ENCODE assay signal across 20 cellular contexts in genomic region chr20:887137-887536, GRCh38. TPM values are rescaled to one million over a fixed set of nuclear protein-coding genes. Genes with fewer than 3 reads are reported as not detected.
DNase-seq lines count a peak whose midpoint lies in the region; ATAC-seq, FAIRE-seq and TF ChIP-seq lines count a peak whose summit lies in the region.
"Had no signal": no experiment of that assay in that cellular context is flagged by ENCODE, and none has a peak within 500 bp of the region (broad histone marks: within the 10 kb centered on the region; RNA-seq: fewer than 3 reads in every experiment).

No MANE protein-coding gene starts in this region.

- no peaks in the 10 kb centered on the region for H4K20me1 ChIP-seq in Loucy (ENCODE audit: insufficient read depth, low read length, poor library complexity, severe bottlenecking)

- TF ChIP-seq CTCF in Loucy (conservative IDR thresholded peaks at IDR 0.05; ENCODE audit: low read length): peak; percentile 20; the same call in 1 of the 2 replicates
- TF ChIP-seq CTCF in RWPE2 (IDR thresholded peaks at IDR 0.05; ENCODE audit: poor library complexity, severe bottlenecking): peak; percentile 11
- TF ChIP-seq CTCF in bronchial epithelial cell (IDR thresholded peaks at IDR 0.05; ENCODE audit: insufficient read depth, low read length, severe bottlenecking): peak; percentile 1
- no peak for TF ChIP-seq CTCF in coronary artery (IDR thresholded peaks at IDR 0.05)
- no peak for TF ChIP-seq CTCF in foreskin fibroblast (IDR thresholded peaks at IDR 0.05; ENCODE audit: low read depth, low read length)

- H3K27ac ChIP-seq in RWPE2 (ENCODE audit: poor library complexity, severe bottlenecking) (no peak overlapping the region), coronary artery (no peak overlapping the region)
- H3K27ac ChIP-seq: C4-2B, GM23248 had no signal

- DNase-seq in RWPE2 (ENCODE audit: low spot score): no peak
- no peak for DNase-seq in bronchial epithelial cell (ENCODE audit: low read depth)
- no peak for DNase-seq in coronary artery (ENCODE audit: low spot score)
- no peak for DNase-seq in activated CD8-positive, alpha-beta memory T cell treated with anti-CD3 and anti-CD28 coated beads for 24 hours
- no peak for DNase-seq in foreskin fibroblast
- DNase-seq: ACHN; Caco-2; CD4-positive, alpha-beta T cell; GM23248; HCEC 1CT; HFFc6 had no signal

- H3K36me3 ChIP-seq in Loucy (ENCODE audit: insufficient read depth, low read length) (no peaks in the 10 kb centered on the region), RWPE2 (ENCODE audit: low read depth) (no peaks in the 10 kb centered on the region), bronchial epithelial cell (ENCODE audit: control insufficient read depth, insufficient read depth, low read length) (no peaks in the 10 kb centered on the region)

- H2AFZ ChIP-seq in Loucy (ENCODE audit: low read length): no peak overlapping the region
- H2AFZ ChIP-seq: GM23248 had no signal

- ATAC-seq in RWPE2 (ENCODE audit: low read depth) (no peak), HG03175 (IDR thresholded peaks at IDR 0.05; ENCODE audit: unreplicated experiment) (no peak)

- H3K4me2 ChIP-seq in Loucy (ENCODE audit: low read depth, low read length, poor library complexity, severe bottlenecking): no peak overlapping the region

- H3K79me2 ChIP-seq in Loucy (ENCODE audit: insufficient read depth, low read length): no peaks in the 10 kb centered on the region

- H3K4me1 ChIP-seq in Loucy (ENCODE audit: insufficient read depth, low read length, poor library complexity, severe bottlenecking) (peaks cover 8% of the 10 kb centered on the region), RWPE2 (ENCODE audit: insufficient read depth, poor library complexity, severe bottlenecking) (peaks cover under 1% of the 10 kb centered on the region)
- H3K4me1 ChIP-seq: Caco-2 had no signal

- no peak overlapping the region for H3K9ac ChIP-seq in Loucy (ENCODE audit: low read depth, low read length, poor library complexity, severe bottlenecking)
- H3K9ac ChIP-seq: GM23248 had no signal

- H3K9me3 ChIP-seq in Loucy (ENCODE audit: insufficient read depth, low read depth, low read length): no peaks in the 10 kb centered on the region
- H3K9me3 ChIP-seq in RWPE2 (ENCODE audit: severe bottlenecking): no peaks in the 10 kb centered on the region
- H3K9me3 ChIP-seq: Caco-2 had no signal

- no peaks in the 10 kb centered on the region for H3F3A ChIP-seq in Loucy (ENCODE audit: low read depth)

- no peaks in the 10 kb centered on the region for H3K9me2 ChIP-seq in Loucy (replicated peaks; ENCODE audit: low read depth, low read length)

- H3K27me3 ChIP-seq in Loucy (ENCODE audit: insufficient read depth, low read length, poor library complexity, severe bottlenecking) (no peaks in the 10 kb centered on the region), RWPE2 (ENCODE audit: insufficient read depth, poor library complexity, severe bottlenecking) (no peaks in the 10 kb centered on the region), bronchial epithelial cell (ENCODE audit: control insufficient read depth, insufficient read depth, low read length) (no peaks in the 10 kb centered on the region)

- H3K4me3 ChIP-seq in Loucy (ENCODE audit: low read length, poor library complexity, severe bottlenecking) (no peak overlapping the region), RWPE2 (ENCODE audit: severe bottlenecking) (no peak overlapping the region), bronchial epithelial cell (ENCODE audit: low read depth, low read length) (no peak overlapping the region), coronary artery (no peak overlapping the region), foreskin fibroblast (ENCODE audit: low read depth in 1 of 2, low read length in 2 of 2) (no peak overlapping the region)
- H3K4me3 ChIP-seq: GM23248 had no signal

- peak; percentile 40 for FAIRE-seq in bronchial epithelial cell (lab: Jason Lieb, UNC)
- FAIRE-seq: A204.1, D721Med, G401.6, GM12892, GM18507 had no signal

RNA-seq across cellular contexts. Expression of gene ANGPT4, which starts 29.0 kb away (rescaled TPM):
- not detected in 2 replicates for total RNA-seq in bronchial epithelial cell
- total RNA-seq: Caco-2; CD4-positive, alpha-beta T cell; GM23248; HFFc6; HT-29 had no signal

RNA-seq across cellular contexts. Expression of gene FAM110A, which starts 53.6 kb away (rescaled TPM):
- total RNA-seq in bronchial epithelial cell: 7.1 and 8.3 TPM in 2 replicates

Comparison
In these comparisons a context has a peak if more than half of its experiments do, and no peak if none do; other contexts are left out.
1. CTCF ChIP-seq: peak in Loucy (single experiment), RWPE2 (single experiment) and bronchial epithelial cell (single experiment); none in coronary artery (single experiment) and foreskin fibroblast (single experiment).